ENCODE assay signal across 25 cellular contexts in genomic region chr7:9869566-9869965, GRCh38.
DNase-seq lines count a peak whose midpoint lies in the region; ATAC-seq, FAIRE-seq and TF ChIP-seq lines count a peak whose summit lies in the region.
"Had no signal": no experiment of that assay in that cellular context is flagged by ENCODE, and none has a peak within 500 bp of the region (broad histone marks: within the 10 kb centered on the region; RNA-seq: fewer than 3 reads in every experiment).

No MANE protein-coding gene starts in this region.

- H3K36me3 ChIP-seq in liver (ENCODE audit: control insufficient read depth in 4 of 4, insufficient read depth in 3 of 4, low read depth in 1 of 4, low read length in 3 of 4) (no peaks in the 10 kb centered on the region), HepG2 (replicated peaks in 1 of 2; ENCODE audit: control insufficient read depth in 1 of 2, insufficient read depth in 2 of 2, low read length in 2 of 2) (no peaks in the 10 kb centered on the region), hepatocyte (replicated peaks; ENCODE audit: insufficient read depth, low read depth) (no peaks in the 10 kb centered on the region), right lobe of liver (no peaks in the 10 kb centered on the region), trophoblast cell (ENCODE audit: control insufficient read depth in 1 of 2, insufficient read depth in 2 of 2, low read length in 2 of 2) (no peaks in the 10 kb centered on the region)
- H3K36me3 ChIP-seq: BLaER1 treated with 17β-estradiol and CSF1 and Interleukin-3, amounts not matched to agents 10 nM and 100 nM had no signal

- no peak overlapping the region for H4K12ac ChIP-seq in trophoblast cell (ENCODE audit: low read depth, low read length)

- H3K23ac ChIP-seq in trophoblast cell (ENCODE audit: low read length): peak overlapping the region; percentile 89

- H3K4me3 ChIP-seq in liver (ENCODE audit: low read depth in 1 of 3, low read length in 3 of 3): peak overlapping the region in 1 of 3 donors; percentile 35
- no peak overlapping the region for H3K4me3 ChIP-seq in HepG2 (replicated peaks in 1 of 3; ENCODE audit: insufficient read depth in 1 of 3, low read depth in 2 of 3, low read length in 3 of 3)
- no peak overlapping the region for H3K4me3 ChIP-seq in hepatocyte
- H3K4me3 ChIP-seq in right lobe of liver: no peak overlapping the region
- no peak overlapping the region for H3K4me3 ChIP-seq in trophoblast cell (ENCODE audit: low read depth, low read length)
- H3K4me3 ChIP-seq: A549; BLaER1 treated with 17β-estradiol and CSF1 and Interleukin-3, amounts not matched to agents 10 nM and 100 nM; GM12878 had no signal

- H3K4me2 ChIP-seq in HepG2 (ENCODE audit: low read depth, low read length) (no peak overlapping the region), hepatocyte (peak overlapping the region; percentile 13), trophoblast cell (ENCODE audit: low read length) (no peak overlapping the region)
- H3K4me2 ChIP-seq: A549; BLaER1 treated with 17β-estradiol and CSF1 and Interleukin-3, amounts not matched to agents 10 nM and 100 nM had no signal

- H3K9ac ChIP-seq in liver (ENCODE audit: low read depth in 1 of 2, low read length in 2 of 2) (no peak overlapping the region), HepG2 (ENCODE audit: insufficient read depth, low read depth, low read length) (no peak overlapping the region), trophoblast cell (ENCODE audit: low read length) (no peak overlapping the region)
- H3K9ac ChIP-seq: BLaER1 treated with 17β-estradiol and CSF1 and Interleukin-3, amounts not matched to agents 10 nM and 100 nM had no signal

- FAIRE-seq in HepG2 (lab: Jason Lieb, UNC): no peak
- FAIRE-seq: A549, GM12878, GM12892, GM18507 had no signal

- H2AK5ac ChIP-seq in trophoblast cell (ENCODE audit: low read length): no peak overlapping the region

- CTCF ChIA-PET in HepG2 (lab: Yijun Ruan, JAX; ENCODE audit: low intra/inter-chr PET ratio, low total read pairs): no interaction called here

- intact Hi-C loops in HepG2 (cut with micrococcal nuclease; ENCODE audit: unreplicated experiment) (no loop called here), right lobe of liver (cut with DNase I) (no loop called here)

- TF ChIP-seq EP300 in HepG2 (IDR thresholded peaks at IDR 0.05; ENCODE audit: low read depth in 2 of 2, low read length in 2 of 2) (no peak), HepG2 (CRISPR knock-in tag; IDR thresholded peaks at IDR 0.05; ENCODE audit: borderline replicate concordance) (no peak)

- BruUV-seq in HepG2 (replicated peaks; lab: Mats Ljungman, UMichigan): no TSS peak

- TF ChIP-seq POLR2A in HepG2 (IDR thresholded peaks at IDR 0.05; ENCODE audit: insufficient read depth in 1 of 2, low read depth in 2 of 2, low read length in 2 of 2) (no peak), right lobe of liver (IDR thresholded peaks at IDR 0.05) (no peak)

- no peak for ATAC-seq in HepG2
- peak; percentile 70 to 79 (median 74) for ATAC-seq in right lobe of liver
- ATAC-seq in HG03108 (IDR thresholded peaks at IDR 0.05; ENCODE audit: unreplicated experiment): no peak
- ATAC-seq: A549; CD8-positive, alpha-beta T cell; GM12878 had no signal

- no peaks in the 10 kb centered on the region for H3K79me2 ChIP-seq in HepG2 (ENCODE audit: insufficient read depth, low read length)
- H3K79me2 ChIP-seq in hepatocyte: no peaks in the 10 kb centered on the region
- no peaks in the 10 kb centered on the region for H3K79me2 ChIP-seq in trophoblast cell (ENCODE audit: control insufficient read depth, insufficient read depth, low read length, poor library complexity)

- no peak overlapping the region for H2BK120ac ChIP-seq in trophoblast cell (ENCODE audit: insufficient read depth, low read length, poor library complexity)

- no peaks in the 10 kb centered on the region for H3K27me3 ChIP-seq in liver (ENCODE audit: control insufficient read depth in 4 of 4, insufficient read depth in 4 of 4, low read length in 3 of 4)
- H3K27me3 ChIP-seq in HepG2 (ENCODE audit: control insufficient read depth in 1 of 2, insufficient read depth in 2 of 2, low read length in 2 of 2): no peaks in the 10 kb centered on the region
- H3K27me3 ChIP-seq in hepatocyte: no peaks in the 10 kb centered on the region
- no peaks in the 10 kb centered on the region for H3K27me3 ChIP-seq in right lobe of liver
- no peaks in the 10 kb centered on the region for H3K27me3 ChIP-seq in trophoblast cell (ENCODE audit: insufficient read depth, low read length)
- H3K27me3 ChIP-seq: BLaER1 treated with 17β-estradiol and CSF1 and Interleukin-3, amounts not matched to agents 10 nM and 100 nM had no signal

- no peak for DNase-seq in HepG2 (ENCODE audit: low spot score)
- DNase-seq in hepatocyte (ENCODE audit: low spot score): no peak
- no peak for DNase-seq in right lobe of liver
- no peak for DNase-seq in trophoblast cell
- DNase-seq in NCI-H82 treated with DMSO at 0.1 percent for 48 hours (lab: John Stamatoyannopoulos, UW; ENCODE audit: unreplicated experiment): no peak
- no peak for DNase-seq in nucleus accumbens (lab: John Stamatoyannopoulos, UW)
- DNase-seq: AML-193; CD4-positive, alpha-beta T cell; CD8-positive, alpha-beta T cell; DMS 273 treated with DMSO at 0.1 percent for 48 hours; DMS153; DMS53; DMS79; DND-41; EL; GDM1 had no signal

- in situ Hi-C loops in HepG2 (cut with HindIII; ENCODE audit: extremely low pct_ligation_motif_present, low pct_unique_long_range_greater_than_20kb): no loop called here

- H4K8ac ChIP-seq in trophoblast cell (ENCODE audit: low read depth, low read length): no peak overlapping the region

- H2BK12ac ChIP-seq in trophoblast cell (ENCODE audit: low read length): no peak overlapping the region

- WGBS in liver: 46% methylated on average over 2 of the region's 2 CpGs
- WGBS in HepG2 (ENCODE audit: low lambda C conversion rate): 0% methylated on average over 1 of the region's 2 CpGs
- 65% methylated on average over 2 of the region's 2 CpGs for WGBS in hepatocyte (ENCODE audit: low lambda C conversion rate, missing lambda C conversion rate)
- 27% methylated on average over 2 of the region's 2 CpGs for WGBS in right lobe of liver (ENCODE audit: insufficient coverage, low coverage, low lambda C conversion rate, missing lambda C conversion rate)
- WGBS in trophoblast cell (ENCODE audit: extremely low coverage, insufficient coverage, insufficient read length): no CpG with 5 or more reads among the region's 2 CpGs

- no peak overlapping the region for H3K18ac ChIP-seq in trophoblast cell (ENCODE audit: low read length)

- no peak overlapping the region for H3K4ac ChIP-seq in trophoblast cell (ENCODE audit: low read depth, low read length)

- H2BK5ac ChIP-seq in trophoblast cell (ENCODE audit: low read depth, low read length, poor library complexity): no peak overlapping the region

- H2AFZ ChIP-seq in HepG2 (ENCODE audit: low read length): no peak overlapping the region
- H2AFZ ChIP-seq in hepatocyte: no peak overlapping the region
- H2AFZ ChIP-seq in trophoblast cell (ENCODE audit: insufficient read depth, low read length, poor library complexity): no peak overlapping the region

- peak overlapping the region; percentile 47 to 52 for H3K27ac ChIP-seq in liver (ENCODE audit: low read depth in 1 of 2, low read length in 2 of 2)
- H3K27ac ChIP-seq in HepG2 (ENCODE audit: extremely low read length, insufficient read depth, low read length): no peak overlapping the region
- H3K27ac ChIP-seq in hepatocyte: no peak overlapping the region
- peak overlapping the region in 2 of 3 donors; percentile 69 to 73 for H3K27ac ChIP-seq in right lobe of liver
- H3K27ac ChIP-seq in trophoblast cell (ENCODE audit: low read depth, low read length): no peak overlapping the region
- H3K27ac ChIP-seq: 22Rv1; A549; BLaER1 treated with 17β-estradiol and CSF1 and Interleukin-3, amounts not matched to agents 10 nM and 100 nM; C4-2B had no signal

- peaks cover 5 to 16% (median 14%) of the 10 kb centered on the region in 4 donors for H3K4me1 ChIP-seq in liver (ENCODE audit: control insufficient read depth in 4 of 4, insufficient read depth in 4 of 4, low read length in 3 of 4)
- no peaks in the 10 kb centered on the region for H3K4me1 ChIP-seq in HepG2 (ENCODE audit: insufficient read depth, low read length)
- H3K4me1 ChIP-seq in hepatocyte (ENCODE audit: insufficient read depth): no peaks in the 10 kb centered on the region
- peaks cover 0 to 29% (median 9%) of the 10 kb centered on the region in 4 donors for H3K4me1 ChIP-seq in right lobe of liver
- H3K4me1 ChIP-seq in trophoblast cell (ENCODE audit: control insufficient read depth in 1 of 2, insufficient read depth in 2 of 2, low read length in 2 of 2): no peaks in the 10 kb centered on the region
- H3K4me1 ChIP-seq: A549; BLaER1 treated with 17β-estradiol and CSF1 and Interleukin-3, amounts not matched to agents 10 nM and 100 nM had no signal

- H4K20me1 ChIP-seq in HepG2 (ENCODE audit: insufficient read depth, low read length) (no peaks in the 10 kb centered on the region), hepatocyte (ENCODE audit: insufficient read depth, poor library complexity, severe bottlenecking) (no peaks in the 10 kb centered on the region)
- H4K20me1 ChIP-seq: BLaER1 treated with 17β-estradiol and CSF1 and Interleukin-3, amounts not matched to agents 10 nM and 100 nM had no signal

- H3K9me3 ChIP-seq in liver (ENCODE audit: control insufficient read depth in 4 of 4, low read length in 3 of 4) (no peaks in the 10 kb centered on the region), HepG2 (ENCODE audit: low read length) (peaks cover 85% of the 10 kb centered on the region), hepatocyte (ENCODE audit: low read depth) (no peaks in the 10 kb centered on the region), right lobe of liver (no peaks in the 10 kb centered on the region), trophoblast cell (ENCODE audit: insufficient read depth, low read depth, low read length) (no peaks in the 10 kb centered on the region)
- H3K9me3 ChIP-seq: A549; BLaER1 treated with 17β-estradiol and CSF1 and Interleukin-3, amounts not matched to agents 10 nM and 100 nM had no signal

- TF ChIP-seq RAD21 in liver (IDR thresholded peaks at IDR 0.05) (no peak), HepG2 (CRISPR knock-in tag; IDR thresholded peaks at IDR 0.05) (no peak)

- no peak overlapping the region for H3K14ac ChIP-seq in trophoblast cell (ENCODE audit: low read length)

- no peaks in the 10 kb centered on the region for H3K79me1 ChIP-seq in trophoblast cell (ENCODE audit: low read length)

- H4K91ac ChIP-seq in trophoblast cell (ENCODE audit: low read depth, low read length): no peak overlapping the region

- TF ChIP-seq CTCF in liver (IDR thresholded peaks at IDR 0.05; ENCODE audit: low read depth, low read length, missing input control): no peak
- TF ChIP-seq CTCF in HepG2 (CRISPR knock-in tag; IDR thresholded peaks at IDR 0.05): no peak
- TF ChIP-seq CTCF in hepatocyte (IDR thresholded peaks at IDR 0.05; ENCODE audit: poor library complexity): no peak
- TF ChIP-seq CTCF in right lobe of liver (IDR thresholded peaks at IDR 0.05): no peak

- POLR2A ChIA-PET in HepG2 (lab: Yijun Ruan, JAX): no interaction called here

- H3K9me2 ChIP-seq in hepatocyte (replicated peaks; ENCODE audit: insufficient read depth): no peaks in the 10 kb centered on the region

TF ChIP-seq in liver, 16 proteins besides CTCF, POLR2A, EP300 and RAD21 (continues in another document):
- no peak for TF ChIP-seq GABPA (IDR thresholded peaks at IDR 0.05 in 1 of 2, conservative IDR thresholded peaks at IDR 0.05 in 1 of 2)

TF ChIP-seq in HepG2, 621 proteins besides CTCF, POLR2A, EP300 and RAD21 (continues in another document):
- no peak for TF ChIP-seq BRCA1 (CRISPR knock-in tag; IDR thresholded peaks at IDR 0.05)

Comparison
In these comparisons a context has a peak if more than half of its experiments do, and no peak if none do; other contexts are left out.
1. H3K27ac ChIP-seq: peak in liver (2 of 2) and right lobe of liver (2 of 3); none in HepG2 (single experiment), hepatocyte (single experiment) and trophoblast cell (single experiment).
2. ATAC-seq: peak in right lobe of liver (4 of 4); none in HepG2 (single experiment) and HG03108 (single experiment).